ENCODE assay signal across 10 cellular contexts in the genomic region with DNA sequence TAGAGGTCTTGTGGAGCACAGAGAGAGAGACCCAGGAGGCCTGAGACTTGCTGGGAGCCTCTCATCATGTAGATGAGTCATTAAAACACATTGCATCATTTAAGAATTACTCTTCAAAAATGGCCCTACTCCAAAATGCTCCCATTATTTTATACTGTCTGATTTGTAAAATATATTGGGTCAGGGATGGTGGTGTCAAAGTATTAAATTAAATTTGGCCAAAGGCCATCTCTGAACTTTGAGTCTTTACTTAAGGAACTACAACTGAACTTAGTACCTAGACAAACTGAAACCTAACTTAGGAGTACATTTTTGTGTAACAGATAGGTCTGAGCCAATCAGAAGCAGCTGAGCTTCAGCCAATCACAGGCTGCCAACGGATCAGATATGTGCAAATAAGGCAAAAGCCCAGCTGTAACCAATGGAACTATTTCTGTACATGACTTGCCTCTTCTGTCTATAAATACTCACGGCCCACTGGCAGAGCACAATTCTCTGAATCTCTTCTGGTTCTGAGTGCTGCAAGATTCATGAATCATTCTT.
DNase-seq lines count a peak whose midpoint lies in the region; ATAC-seq and TF ChIP-seq lines count a peak whose summit lies in the region.
"Had no signal": no experiment of that assay in that cellular context is flagged by ENCODE, and none has a peak within 500 bp of the region (broad histone marks: within the 10 kb centered on the region; RNA-seq: fewer than 3 reads in every experiment).

No MANE protein-coding gene starts in this region.

- H3K36me3 Mint-ChIP-seq in HFFc6 (ENCODE audit: low read depth) = no peaks in the 10 kb centered on the region
- H3K36me3 Mint-ChIP-seq in stimulated activated effector memory CD8-positive, alpha-beta T cell treated with anti-CD3 and anti-CD28 coated beads, Interleukin-12 subunit alpha, Interleukin-12 subunit beta, amount 100 ng/mL, for 72 hours = no peaks in the 10 kb centered on the region
- H3K36me3 Mint-ChIP-seq: natural killer cell treated with Interleukin-12 subunit alpha and Interleukin-12 subunit beta and Interleukin-15 and Interleukin-18, amount 100 ng/mL, for 72 hours had no signal

- no peak for TF ChIP-seq CTCF in AG04450 (IDR thresholded peaks at IDR 0.05; ENCODE audit: low read depth, low read length)
- no peak for TF ChIP-seq CTCF in HFFc6 (IDR thresholded peaks at IDR 0.05)

- H3K36me3 ChIP-seq in adipocyte (ENCODE audit: control insufficient read depth, insufficient read depth, low read length, severe bottlenecking) = no peaks in the 10 kb centered on the region

- CTCF ChIA-PET in AG04450 (lab: Charles Lee) = no interaction called here

- H3K27ac ChIP-seq in AG04450 (ENCODE audit: low read depth, low read length) = peak overlapping the region; percentile 47

- H3K27me3 ChIP-seq in AG04450 (ENCODE audit: control insufficient read depth, insufficient read depth, low read length) = no peaks in the 10 kb centered on the region
- no peaks in the 10 kb centered on the region for H3K27me3 ChIP-seq in adipocyte (replicated peaks; ENCODE audit: control insufficient read depth, insufficient read depth, low read length)

- H3K27me3 Mint-ChIP-seq in HFFc6 (ENCODE audit: insufficient read depth) = no peaks in the 10 kb centered on the region
- H3K27me3 Mint-ChIP-seq: natural killer cell treated with Interleukin-12 subunit alpha and Interleukin-12 subunit beta and Interleukin-15 and Interleukin-18, amount 100 ng/mL, for 72 hours had no signal

- H3K4me3 ChIP-seq in AG04450 (ENCODE audit: low read depth, low read length) (no peak overlapping the region), adipocyte (ENCODE audit: low read length) (no peak overlapping the region)

- no peak overlapping the region for H3K9ac ChIP-seq in adipocyte (ENCODE audit: low read length)

- POLR2A ChIA-PET in AG04450 (lab: Yijun Ruan, JAX) = no interaction called here

- peak overlapping the region; percentile 23; the same call in 1 of the 2 replicates for H3K27ac Mint-ChIP-seq in HFFc6
- no peak overlapping the region for H3K27ac Mint-ChIP-seq in stimulated activated effector memory CD8-positive, alpha-beta T cell treated with anti-CD3 and anti-CD28 coated beads, Interleukin-12 subunit alpha, Interleukin-12 subunit beta, amount 100 ng/mL, for 72 hours
- H3K27ac Mint-ChIP-seq: natural killer cell treated with Interleukin-12 subunit alpha and Interleukin-12 subunit beta and Interleukin-15 and Interleukin-18, amount 100 ng/mL, for 72 hours had no signal

- peaks cover 14% of the 10 kb centered on the region for H3K4me1 ChIP-seq in adipocyte (ENCODE audit: control insufficient read depth, insufficient read depth, low read length)

- peak overlapping the region; percentile 21; the same call in 1 of the 2 replicates for H3K4me3 Mint-ChIP-seq in HFFc6
- no peak overlapping the region for H3K4me3 Mint-ChIP-seq in stimulated activated effector memory CD8-positive, alpha-beta T cell treated with anti-CD3 and anti-CD28 coated beads, Interleukin-12 subunit alpha, Interleukin-12 subunit beta, amount 100 ng/mL, for 72 hours
- H3K4me3 Mint-ChIP-seq: natural killer cell treated with Interleukin-12 subunit alpha and Interleukin-12 subunit beta and Interleukin-15 and Interleukin-18, amount 100 ng/mL, for 72 hours had no signal

- DNase-seq in AG04450 (ENCODE audit: low read depth, low spot score) = peak; percentile 64
- peak; percentile 56 for DNase-seq in HFFc6
- peak; percentile 78 for DNase-seq in adipocyte (ENCODE audit: low read depth)
- DNase-seq in kidney glomerular epithelial cell (lab: John Stamatoyannopoulos, UW) = peak; percentile 78
- DNase-seq in DMS114 treated with DMSO at 0.1 percent for 48 hours (lab: John Stamatoyannopoulos, UW; ENCODE audit: unreplicated experiment) = no peak
- DNase-seq in stimulated activated effector memory CD8-positive, alpha-beta T cell treated with anti-CD3 and anti-CD28 coated beads, Interleukin-12 subunit alpha, Interleukin-12 subunit beta, amount 100 ng/mL, for 72 hours (ENCODE audit: low spot score in 2 of 2) = no peak
- no peak for DNase-seq in GM19240 (ENCODE audit: insufficient read length, low spot score)
- DNase-seq in putamen (ENCODE audit: low spot score) = no peak
- DNase-seq: RPMI8226 had no signal

- H3K9me3 Mint-ChIP-seq in HFFc6 = no peaks in the 10 kb centered on the region
- peaks cover 15% of the 10 kb centered on the region for H3K9me3 Mint-ChIP-seq in stimulated activated effector memory CD8-positive, alpha-beta T cell treated with anti-CD3 and anti-CD28 coated beads, Interleukin-12 subunit alpha, Interleukin-12 subunit beta, amount 100 ng/mL, for 72 hours

- peaks cover 52% of the 10 kb centered on the region for H3K4me1 Mint-ChIP-seq in HFFc6 (ENCODE audit: low read depth)
- no peaks in the 10 kb centered on the region for H3K4me1 Mint-ChIP-seq in stimulated activated effector memory CD8-positive, alpha-beta T cell treated with anti-CD3 and anti-CD28 coated beads, Interleukin-12 subunit alpha, Interleukin-12 subunit beta, amount 100 ng/mL, for 72 hours

- no peak for ATAC-seq in stimulated activated effector memory CD8-positive, alpha-beta T cell treated with anti-CD3 and anti-CD28 coated beads, Interleukin-12 subunit alpha, Interleukin-12 subunit beta, amount 100 ng/mL, for 72 hours
- ATAC-seq: natural killer cell treated with Interleukin-12 subunit alpha and Interleukin-12 subunit beta and Interleukin-15 and Interleukin-18, amount 100 ng/mL, for 72 hours had no signal

- H3K9me3 ChIP-seq in AG04450 (ENCODE audit: control insufficient read depth, insufficient read depth, low read length) (no peaks in the 10 kb centered on the region), adipocyte (ENCODE audit: control insufficient read depth, low read length) (no peaks in the 10 kb centered on the region)

Comparison
In these comparisons a context has a peak if more than half of its experiments do, and no peak if none do; other contexts are left out.
1. DNase-seq: peak in AG04450 (single experiment), HFFc6 (single experiment), adipocyte (single experiment) and kidney glomerular epithelial cell (single experiment); none in DMS114 treated with DMSO at 0.1 percent for 48 hours (single experiment), stimulated activated effector memory CD8-positive, alpha-beta T cell treated with anti-CD3 and anti-CD28 coated beads, Interleukin-12 subunit alpha, Interleukin-12 subunit beta, amount 100 ng/mL, for 72 hours (0 of 2), GM19240 (single experiment) and putamen (single experiment).